21 cellular contexts compared by ENCODE assay signal in the genomic region with DNA sequence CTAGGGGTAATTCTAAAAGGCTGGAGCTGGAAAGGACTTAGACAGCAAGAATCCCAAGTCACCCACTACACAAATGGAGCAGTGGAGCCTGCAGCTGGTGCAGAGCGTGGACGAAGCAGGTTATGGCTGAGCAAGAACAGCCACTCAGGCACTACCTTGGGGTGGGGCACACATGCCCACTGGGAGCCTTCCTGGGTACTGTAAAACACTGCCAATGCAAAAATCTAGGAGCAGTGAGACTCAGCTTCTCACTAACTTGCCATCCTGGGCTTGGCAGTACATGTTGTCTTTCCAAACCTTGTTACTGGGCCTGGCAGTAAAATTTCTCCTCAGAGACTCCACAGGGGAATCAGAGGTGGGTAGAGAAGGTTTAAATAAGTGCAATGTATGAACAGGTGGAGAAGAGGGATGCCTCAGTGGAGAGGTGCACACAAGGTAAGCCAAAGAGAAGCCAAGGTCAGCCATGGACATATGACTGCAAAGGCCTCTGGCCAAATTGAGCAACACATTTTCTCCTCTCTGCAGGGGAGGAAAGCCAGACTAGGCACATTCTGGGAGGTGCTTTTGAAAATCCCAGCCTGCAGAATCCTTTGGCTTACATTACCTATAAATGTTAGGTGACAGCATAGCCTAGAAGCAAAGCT.
DNase-seq lines count a peak whose midpoint lies in the region; ATAC-seq, FAIRE-seq and TF ChIP-seq lines count a peak whose summit lies in the region.
"Had no signal": no experiment of that assay in that cellular context is flagged by ENCODE, and none has a peak within 500 bp of the region (broad histone marks: within the 10 kb centered on the region; RNA-seq: fewer than 3 reads in every experiment).

No MANE protein-coding gene starts in this region.

- H3F3A ChIP-seq in PC-3 (ENCODE audit: low read length, unreplicated experiment), result no peaks in the 10 kb centered on the region

- no peaks in the 10 kb centered on the region for H3K36me3 ChIP-seq in PC-3 (ENCODE audit: low read depth, low read length)
- no peaks in the 10 kb centered on the region for H3K36me3 ChIP-seq in keratinocyte (ENCODE audit: control insufficient read depth in 2 of 2, extremely low read depth in 1 of 2, insufficient read depth in 2 of 2, low read length in 2 of 2)
- H3K36me3 ChIP-seq: neural progenitor cell had no signal

- CTCF ChIA-PET in PC-3 (lab: Charles Lee), result no interaction called here

- H3K4me3 Mint-ChIP-seq in stimulated activated naive CD8-positive, alpha-beta T cell treated with anti-CD3 and anti-CD28 coated beads, Interleukin-15, amount 100 ng/mL, for 72 hours, result peak overlapping the region in 1 of 2 donors; percentile 45
- H3K4me3 Mint-ChIP-seq: neural progenitor cell had no signal

- no peak for DNase-seq in stimulated activated naive CD8-positive, alpha-beta T cell treated with anti-CD3 and anti-CD28 coated beads, Interleukin-15, amount 100 ng/mL, for 72 hours
- DNase-seq in stimulated activated naive CD8-positive, alpha-beta T cell treated with anti-CD3 and anti-CD28 coated beads, Interleukin-15, Interleukin-2, amounts not matched to agents 100 U/mL and 50 U/mL, for 24 hours, result no peak
- DNase-seq in PC-3 (no peak), keratinocyte (ENCODE audit: low read depth, low spot score) (no peak), NCI-H187 (lab: John Stamatoyannopoulos, UW) (no peak), NCI-H2029 treated with DMSO at 0.1 percent for 48 hours (lab: John Stamatoyannopoulos, UW) (no peak), epidermal melanocyte (ENCODE audit: insufficient read length, low spot score) (no peak)
- DNase-seq: activated effector memory CD4-positive, alpha-beta T cell treated with Interleukin-2 at 50 U/mL for 16 hours; amniotic stem cell; DMS79; GM23248; NCI-H1417; NCI-H2171 treated with DMSO at 0.1 percent for 48 hours; PC-9; psoas muscle; small intestine; stimulated activated CD8-positive, alpha-beta memory T cell treated with anti-CD3 and anti-CD28 coated beads, Interleukin-4, amount 100 ng/mL, for 48 hours; T1000 had no signal

- H3K9me1 ChIP-seq in keratinocyte (ENCODE audit: control insufficient read depth, extremely low read depth, insufficient read depth, low read length), result no peaks in the 10 kb centered on the region

- no peak overlapping the region for H2AFZ ChIP-seq in PC-3 (ENCODE audit: low read length)
- H2AFZ ChIP-seq in keratinocyte (ENCODE audit: control insufficient read depth, low read length), result no peak overlapping the region
- H2AFZ ChIP-seq: GM23248, neural progenitor cell, PC-9 had no signal

- 0 out of 2 replicates have a peak, but pooled peaks cover 3% of the 10 kb centered on the region for H3K9me2 ChIP-seq in PC-3 (replicated peaks; ENCODE audit: low read length)

- H3K9me3 Mint-ChIP-seq in stimulated activated naive CD8-positive, alpha-beta T cell treated with anti-CD3 and anti-CD28 coated beads, Interleukin-15, amount 100 ng/mL, for 72 hours, result no peaks in the 10 kb centered on the region
- H3K9me3 Mint-ChIP-seq: neural progenitor cell had no signal

- no peaks in the 10 kb centered on the region for H3K27me3 Mint-ChIP-seq in stimulated activated naive CD8-positive, alpha-beta T cell treated with anti-CD3 and anti-CD28 coated beads, Interleukin-15, amount 100 ng/mL, for 72 hours

- H4K20me1 ChIP-seq in PC-3 (ENCODE audit: low read length) (no peaks in the 10 kb centered on the region), keratinocyte (ENCODE audit: control insufficient read depth, extremely low read depth, insufficient read depth, low read length) (no peaks in the 10 kb centered on the region)

- BruUV-seq in PC-3 (replicated peaks; lab: Mats Ljungman, UMichigan), result no TSS peak

- H3K4me1 ChIP-seq in PC-3 (ENCODE audit: insufficient read depth, low read length) (peaks cover 11% of the 10 kb centered on the region), keratinocyte (ENCODE audit: control insufficient read depth, extremely low read depth, insufficient read depth, low read length) (peaks cover 20% of the 10 kb centered on the region)
- H3K4me1 ChIP-seq: neural progenitor cell, psoas muscle had no signal

- POLR2A ChIA-PET in PC-3 (lab: Charles Lee; ENCODE audit: unreplicated experiment), result interaction anchor here (0.6 kb wide), 1 partner anchor 160 kb away, joined by 6 read pairs; no protein-coding TSS in a partner anchor

- H3K4me1 Mint-ChIP-seq in stimulated activated naive CD8-positive, alpha-beta T cell treated with anti-CD3 and anti-CD28 coated beads, Interleukin-15, amount 100 ng/mL, for 72 hours, result peaks cover 19% of the 10 kb centered on the region
- H3K4me1 Mint-ChIP-seq: neural progenitor cell had no signal

- H3K27me3 ChIP-seq in PC-3 (ENCODE audit: low read length) (no peaks in the 10 kb centered on the region), keratinocyte (ENCODE audit: control insufficient read depth, extremely low read depth, insufficient read depth, low read length) (no peaks in the 10 kb centered on the region)
- H3K27me3 ChIP-seq: neural progenitor cell had no signal

- H3K9me3 ChIP-seq in PC-3 (ENCODE audit: low read length) (no peaks in the 10 kb centered on the region), keratinocyte (ENCODE audit: control insufficient read depth, low read depth, low read length) (no peaks in the 10 kb centered on the region)
- H3K9me3 ChIP-seq: psoas muscle had no signal

- H3K27ac Mint-ChIP-seq in stimulated activated naive CD8-positive, alpha-beta T cell treated with anti-CD3 and anti-CD28 coated beads, Interleukin-15, amount 100 ng/mL, for 72 hours, result peak overlapping the region; percentile 64 to 92
- H3K27ac Mint-ChIP-seq: neural progenitor cell had no signal

- dilution Hi-C loops in keratinocyte (cut with MboI; ENCODE audit: extremely low pct_ligation_motif_present, low sequenced_read_pairs), result no loop called here

- no peak for FAIRE-seq in keratinocyte (lab: Jason Lieb, UNC)
- FAIRE-seq: HTR-8/SVneo, small intestine had no signal

- intact Hi-C loops in PC-3 (cut with micrococcal nuclease), result no loop called here

- H3K9ac ChIP-seq in PC-3 (ENCODE audit: low read length), result no peak overlapping the region
- H3K9ac ChIP-seq in keratinocyte (ENCODE audit: control insufficient read depth, extremely low read depth, insufficient read depth, low read length), result no peak overlapping the region
- H3K9ac ChIP-seq: GM23248, neural progenitor cell had no signal

- no peak for ATAC-seq in stimulated activated naive CD8-positive, alpha-beta T cell treated with anti-CD3 and anti-CD28 coated beads, Interleukin-15, amount 100 ng/mL, for 72 hours
- ATAC-seq in stimulated activated naive CD8-positive, alpha-beta T cell treated with anti-CD3 and anti-CD28 coated beads, Interleukin-15, Interleukin-2, amounts not matched to agents 100 U/mL and 50 U/mL, for 24 hours, result no peak
- 0 out of 2 replicates have a peak, but pooled peaks have one; percentile 17 for ATAC-seq in PC-3
- ATAC-seq: activated CD4-positive, CD25-positive, alpha-beta regulatory T cell treated with anti-CD3 and anti-CD28 coated beads, Interleukin-2, amount 50 U/mL, for 24 hours had no signal

- no peaks in the 10 kb centered on the region for H3K79me2 ChIP-seq in PC-3 (ENCODE audit: low read length)
- H3K79me2 ChIP-seq in keratinocyte (ENCODE audit: control insufficient read depth, insufficient read depth, low read length), result no peaks in the 10 kb centered on the region

- TF ChIP-seq CTCF in PC-3 (conservative IDR thresholded peaks at IDR 0.05; ENCODE audit: low read depth, low read length), result no peak
- no peak for TF ChIP-seq CTCF in keratinocyte (optimal IDR thresholded peaks at IDR 0.05 in 1 of 3, IDR thresholded peaks at IDR 0.05 in 1 of 3, conservative IDR thresholded peaks at IDR 0.05 in 1 of 3; ENCODE audit: extremely low read depth in 1 of 3, insufficient read depth in 2 of 3, low read length in 3 of 3)

- H3K4me2 ChIP-seq in PC-3 (ENCODE audit: low read length) (0 out of 2 replicates have a peak overlapping the region, but pooled peaks have one; percentile 12), keratinocyte (ENCODE audit: control insufficient read depth, extremely low read depth, insufficient read depth, low read depth, low read length) (peak overlapping the region; percentile 29)
- H3K4me2 ChIP-seq: neural progenitor cell, PC-9 had no signal

- H3K4me3 ChIP-seq in PC-3 (ENCODE audit: low read length), result no peak overlapping the region
- no peak overlapping the region for H3K4me3 ChIP-seq in keratinocyte (ENCODE audit: control insufficient read depth in 2 of 3, extremely low read depth in 1 of 3, insufficient read depth in 2 of 3, low read depth in 1 of 3, low read length in 3 of 3)
- H3K4me3 ChIP-seq: GM23248, neural progenitor cell, PC-9, psoas muscle had no signal

- H3K27ac ChIP-seq in PC-3 (ENCODE audit: low read length) (peak overlapping the region; percentile 27; the same call in 1 of the 2 replicates), keratinocyte (ENCODE audit: control insufficient read depth, insufficient read depth, low read length) (no peak overlapping the region)
- H3K27ac ChIP-seq: GM23248, neural progenitor cell, PC-9, psoas muscle had no signal
